In the genomic region with DNA sequence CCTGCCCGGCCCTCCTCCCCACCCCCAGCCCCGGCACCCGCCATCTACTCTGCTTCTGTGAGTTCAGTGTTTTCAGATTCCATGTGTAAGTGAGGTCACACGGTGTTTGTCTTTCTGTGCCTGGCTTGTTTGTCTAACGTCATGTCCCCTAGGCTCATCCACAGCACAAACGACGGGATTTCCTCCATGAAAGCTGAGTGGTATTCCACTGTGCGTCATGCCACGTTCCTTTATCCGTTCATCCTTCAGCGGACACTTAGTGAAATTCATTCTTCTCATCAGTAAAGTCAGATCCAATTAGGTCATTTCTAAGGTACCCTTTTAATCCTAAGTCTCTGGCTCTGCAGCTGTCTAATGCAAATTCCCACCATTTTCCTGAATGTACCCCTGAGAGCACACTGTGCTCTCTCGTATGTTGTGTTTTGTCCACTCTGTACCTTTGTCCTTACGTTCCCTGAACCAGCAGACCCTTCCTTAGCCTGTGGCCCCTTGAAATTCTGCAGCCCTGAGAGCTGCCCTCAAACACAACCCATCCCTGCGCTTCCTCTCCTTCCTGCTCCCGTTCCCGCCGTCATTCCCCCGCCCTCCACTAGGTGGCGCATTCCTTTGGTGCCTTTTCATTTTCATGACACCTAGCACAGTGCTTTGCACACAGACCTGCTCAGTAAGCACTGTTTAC, we compare ENCODE assay signal across 8 cellular contexts. TPM values are rescaled to one million over a fixed set of nuclear protein-coding genes. Genes with fewer than 3 reads are reported as not detected.
DNase-seq lines count a peak whose midpoint lies in the region; ATAC-seq and TF ChIP-seq lines count a peak whose summit lies in the region.

No MANE protein-coding gene starts in this region.

- CTCF ChIA-PET in mammary epithelial cell (lab: Charles Lee; ENCODE audit: low non-redundant PET) = interaction anchor here (0.6 kb wide), 1 partner anchor 134 kb away, joined by 3 read pairs; the partner anchor contains the start of gene RNASEH1

- ATAC-seq in GM18861 (IDR thresholded peaks at IDR 0.05; ENCODE audit: unreplicated experiment) = peak; percentile 42
- ATAC-seq in left colon = peak; percentile 77
- no peak for ATAC-seq in GM19023 (IDR thresholded peaks at IDR 0.05; ENCODE audit: unreplicated experiment)

- no peak overlapping the region for H2AFZ ChIP-seq in mammary epithelial cell (ENCODE audit: low read depth, low read length)

- no peak overlapping the region for H3K4me2 ChIP-seq in mammary epithelial cell (ENCODE audit: insufficient read depth, low read depth, low read length)

- H3K9ac ChIP-seq in mammary epithelial cell (ENCODE audit: insufficient read depth, low read length) = no peak overlapping the region

- peak; percentile 98 for TF ChIP-seq CTCF in AG09309 (IDR thresholded peaks at IDR 0.05; ENCODE audit: control insufficient read depth, insufficient read depth, low read depth, low read length, missing control alignments)
- peak; percentile 97 to 100 for TF ChIP-seq CTCF in mammary epithelial cell (conservative IDR thresholded peaks at IDR 0.05 in 1 of 2, IDR thresholded peaks at IDR 0.05 in 1 of 2; ENCODE audit: extremely low read depth in 1 of 2, insufficient read depth in 1 of 2, low read depth in 1 of 2, low read length in 2 of 2)

- H3K36me3 ChIP-seq in mammary epithelial cell (ENCODE audit: insufficient read depth, low read length) = peaks cover 26% of the 10 kb centered on the region

- dilution Hi-C loops in mammary epithelial cell (cut with HindIII; ENCODE audit: low sequenced_read_pairs) = no loop called here

- no peaks in the 10 kb centered on the region for H3K9me3 ChIP-seq in mammary epithelial cell (replicated peaks; ENCODE audit: insufficient read depth, low read length)

- H3K27me3 ChIP-seq in mammary epithelial cell (ENCODE audit: insufficient read depth, low read length) = no peaks in the 10 kb centered on the region

- peaks cover 5% of the 10 kb centered on the region for H3K79me2 ChIP-seq in mammary epithelial cell (ENCODE audit: insufficient read depth, low read length)

- BruUV-seq in mammary epithelial cell (replicated peaks; lab: Mats Ljungman, UMichigan) = no TSS peak

- H4K20me1 ChIP-seq in mammary epithelial cell (ENCODE audit: insufficient read depth, low read length) = no peaks in the 10 kb centered on the region

- H3K27ac ChIP-seq in mammary epithelial cell (ENCODE audit: insufficient read depth, low read depth, low read length) = no peak overlapping the region

- intact Hi-C loops in mammary epithelial cell (cut with micrococcal nuclease) = loop anchor here (1.0 kb wide), 1 partner anchor 228 kb away; no protein-coding TSS in a partner anchor
- intact Hi-C loops in left colon (cut with DNase I, micrococcal nuclease) = no loop called here

- WGBS in mammary epithelial cell (ENCODE audit: low coverage, missing lambda C conversion rate) = 57% methylated on average over 18 of the region's 19 CpGs

- no peak overlapping the region for H3K4me3 ChIP-seq in AG09309 (ENCODE audit: control insufficient read depth, low read depth, low read length)
- H3K4me3 ChIP-seq in mammary epithelial cell (replicated peaks in 1 of 3; ENCODE audit: insufficient read depth in 1 of 3, low read depth in 2 of 3, low read length in 3 of 3) = no peak overlapping the region

- H3K4me1 ChIP-seq in mammary epithelial cell (ENCODE audit: insufficient read depth, low read length) = no peaks in the 10 kb centered on the region

- no peak for DNase-seq in AG09309 (ENCODE audit: low read depth)
- peak; percentile 12 for DNase-seq in NCI-H1048 (lab: John Stamatoyannopoulos, UW)
- peak; percentile 32 to 73 (median 52) for DNase-seq in activated CD4-positive, CD25-positive, alpha-beta regulatory T cell (lab: John Stamatoyannopoulos, UW)
- DNase-seq in mammary epithelial cell = peak; percentile 35
- peak; percentile 40 to 79 for DNase-seq in left colon
- DNase-seq in stimulated activated CD4-positive, alpha-beta T cell treated with anti-CD3 and anti-CD28 coated beads, TNF-alpha, amount 100 ng/mL, for 48 hours (ENCODE audit: low read depth in 3 of 3) = peak; percentile 58 to 68 (median 65)

- in situ Hi-C loops in mammary epithelial cell (cut with MboI; ENCODE audit: low sequenced_read_pairs in 2 of 2) = no loop called here

RNA-seq across cellular contexts. Expression of gene TRAPPC12, which starts 44.1 kb away (rescaled TPM):
- total RNA-seq in mammary epithelial cell (10 to 100 TPM; 64.7 to 92.6 TPM), left colon (100 to 1,000 TPM in 1 of 2 donors, 10 to 100 TPM in 1; 74.2 to 105 TPM)
- polyA plus RNA-seq in mammary epithelial cell = 46.5 TPM
- 84.7 TPM for polyA minus RNA-seq in mammary epithelial cell

RNA-seq across cellular contexts. Expression of gene EIPR1, which starts 46.0 kb away (rescaled TPM):
- total RNA-seq in mammary epithelial cell = 10 to 100 TPM; 36.9 to 38.0 TPM
- 47.6 TPM for polyA plus RNA-seq in mammary epithelial cell
- 35.1 TPM for polyA minus RNA-seq in mammary epithelial cell
- total RNA-seq in left colon = 10 to 100 TPM; 21.3 to 25.8 TPM
